ENCODE assay signal across 19 cellular contexts in the genomic region with DNA sequence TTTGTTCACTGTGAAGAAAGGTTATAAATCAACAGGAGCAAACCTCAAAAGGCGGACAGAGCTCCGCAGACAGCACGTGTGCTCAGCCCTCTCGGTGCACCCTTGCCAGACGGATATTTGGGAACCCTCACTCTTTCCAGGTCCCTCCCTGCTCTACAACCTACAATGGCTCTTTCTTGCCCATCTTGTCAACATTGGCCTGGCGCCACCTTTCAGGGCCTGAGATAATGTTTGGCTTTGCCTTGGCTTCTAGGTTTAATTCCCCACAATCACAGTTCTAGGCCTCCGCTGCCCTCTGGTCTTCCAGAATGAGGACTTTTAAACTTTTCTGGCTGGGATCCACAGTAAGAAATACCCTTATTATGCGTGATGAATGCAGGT. TPM values are rescaled to one million over a fixed set of nuclear protein-coding genes. Genes with fewer than 3 reads are reported as not detected.
DNase-seq lines count a peak whose midpoint lies in the region; ATAC-seq, FAIRE-seq and TF ChIP-seq lines count a peak whose summit lies in the region.
"Had no signal": no experiment of that assay in that cellular context is flagged by ENCODE, and none has a peak within 500 bp of the region (broad histone marks: within the 10 kb centered on the region; RNA-seq: fewer than 3 reads in every experiment).

No MANE protein-coding gene starts in this region.

- FAIRE-seq in HepG2 (lab: Jason Lieb, UNC): no peak
- FAIRE-seq: frontal cortex, G401.6 had no signal

- no peak overlapping the region for H3K4me3 ChIP-seq in right lobe of liver
- H3K4me3 ChIP-seq in HepG2 (replicated peaks in 1 of 3; ENCODE audit: insufficient read depth in 1 of 3, low read depth in 2 of 3, low read length in 3 of 3): no peak overlapping the region
- H3K4me3 ChIP-seq in colonic mucosa: no peak overlapping the region
- H3K4me3 ChIP-seq: SK-N-MC had no signal

- CTCF ChIA-PET in HepG2 (lab: Yijun Ruan, JAX; ENCODE audit: low intra/inter-chr PET ratio, low total read pairs): no interaction called here

- no TSS peak for BruUV-seq in HepG2 (replicated peaks; lab: Mats Ljungman, UMichigan)

- TF ChIP-seq POLR2A in right lobe of liver (IDR thresholded peaks at IDR 0.05): no peak
- TF ChIP-seq POLR2A in HepG2 (IDR thresholded peaks at IDR 0.05; ENCODE audit: insufficient read depth in 1 of 2, low read depth in 2 of 2, low read length in 2 of 2): no peak

- POLR2A ChIA-PET in HepG2 (lab: Yijun Ruan, JAX): no interaction called here

- TF ChIP-seq EP300 in HepG2 (IDR thresholded peaks at IDR 0.05; ENCODE audit: low read depth in 2 of 2, low read length in 2 of 2) (no peak), HepG2 (CRISPR knock-in tag; IDR thresholded peaks at IDR 0.05; ENCODE audit: borderline replicate concordance) (no peak)

- no peak overlapping the region for H2AFZ ChIP-seq in HepG2 (ENCODE audit: low read length)

- no peak overlapping the region for H3K9ac ChIP-seq in HepG2 (ENCODE audit: insufficient read depth, low read depth, low read length)
- no peak overlapping the region for H3K9ac ChIP-seq in colonic mucosa (ENCODE audit: low read depth in 2 of 2, low read length in 2 of 2)

- no peak for TF ChIP-seq RAD21 in HepG2 (CRISPR knock-in tag; IDR thresholded peaks at IDR 0.05)

- H3K27me3 ChIP-seq in right lobe of liver (no peaks in the 10 kb centered on the region), HepG2 (ENCODE audit: control insufficient read depth in 1 of 2, insufficient read depth in 2 of 2, low read length in 2 of 2) (peaks cover 1 to 7% of the 10 kb centered on the region in 2 experiments; a peak in 1 of 5 replicates), colonic mucosa (no peaks in the 10 kb centered on the region)

- H3K27ac ChIP-seq in right lobe of liver (no peak overlapping the region), HepG2 (ENCODE audit: extremely low read length, insufficient read depth, low read length) (no peak overlapping the region), colonic mucosa (no peak overlapping the region)
- H3K27ac ChIP-seq: SK-N-MC had no signal

- H3K9me3 ChIP-seq in right lobe of liver (no peaks in the 10 kb centered on the region), HepG2 (ENCODE audit: low read length) (no peaks in the 10 kb centered on the region), colonic mucosa (no peaks in the 10 kb centered on the region)

- no peak overlapping the region for H3K4me2 ChIP-seq in HepG2 (ENCODE audit: low read depth, low read length)

- in situ Hi-C loops in HepG2 (cut with HindIII; ENCODE audit: extremely low pct_ligation_motif_present, low pct_unique_long_range_greater_than_20kb): no loop called here

- peak; percentile 54 to 82 (median 76) for DNase-seq in right lobe of liver
- DNase-seq in HepG2 (ENCODE audit: low spot score): no peak
- peak; percentile 59 for DNase-seq in colonic mucosa
- peak; percentile 80 for DNase-seq in left lobe of liver (ENCODE audit: low spot score)
- no peak for DNase-seq in stimulated activated naive CD8-positive, alpha-beta T cell treated with anti-CD3 and anti-CD28 coated beads, Interleukin-15, Interleukin-2, amounts not matched to agents 100 U/mL and 50 U/mL, for 24 hours
- no peak for DNase-seq in NCI-H1092 (lab: John Stamatoyannopoulos, UW)
- DNase-seq: activated CD4-positive, CD25-positive, alpha-beta regulatory T cell treated with anti-CD3 and anti-CD28 coated beads, Interleukin-2, amount 50 U/mL, for 72 hours; activated naive CD4-positive, alpha-beta T cell treated with anti-CD3 and anti-CD28 coated beads, Interleukin-2, amount 10 ng/mL, durations not matched to agents 7 days and 5 days; activated T-cell treated with anti-CD3 and anti-CD28 coated beads, Interleukin-2, amount 50 U/mL, for 4 hours; anterior cingulate cortex; DMS 273 treated with DMSO at 0.1 percent for 48 hours; Karpas-422; NCI-H1105 treated with DMSO at 0.1 percent for 48 hours; NCI-H2107 had no signal

- H3K79me2 ChIP-seq in HepG2 (ENCODE audit: insufficient read depth, low read length): no peaks in the 10 kb centered on the region

- ATAC-seq in right lobe of liver (peak; percentile 69 to 84 (median 72)), HepG2 (no peak), left lobe of liver (peak; percentile 81), HG02678 (IDR thresholded peaks at IDR 0.05; ENCODE audit: unreplicated experiment) (no peak), HG03469 (IDR thresholded peaks at IDR 0.05; ENCODE audit: unreplicated experiment) (no peak)
- ATAC-seq in stimulated activated naive CD8-positive, alpha-beta T cell treated with anti-CD3 and anti-CD28 coated beads, Interleukin-15, Interleukin-2, amounts not matched to agents 100 U/mL and 50 U/mL, for 24 hours: no peak
- ATAC-seq: activated T-cell treated with anti-CD3 and anti-CD28 coated beads, Interleukin-2, amount 50 U/mL, for 4 hours had no signal

- intact Hi-C loops in right lobe of liver (cut with DNase I): no loop called here
- intact Hi-C loops in HepG2 (cut with micrococcal nuclease; ENCODE audit: unreplicated experiment): no loop called here
- intact Hi-C loops in colonic mucosa (cut with DNase I): no loop called here

- TF ChIP-seq CTCF in right lobe of liver (IDR thresholded peaks at IDR 0.05) (no peak), HepG2 (CRISPR knock-in tag; IDR thresholded peaks at IDR 0.05) (no peak), colonic mucosa (IDR thresholded peaks at IDR 0.05) (no peak)

- 42% methylated on average over 8 of the region's 8 CpGs for WGBS in right lobe of liver (ENCODE audit: insufficient coverage, low coverage, low lambda C conversion rate, missing lambda C conversion rate)
- WGBS in HepG2 (ENCODE audit: low lambda C conversion rate): 53% methylated on average over 8 of the region's 8 CpGs

- H4K20me1 ChIP-seq in HepG2 (ENCODE audit: insufficient read depth, low read length): no peaks in the 10 kb centered on the region

- H3K4me1 ChIP-seq in right lobe of liver (peaks cover 0 to 25% (median 4%) of the 10 kb centered on the region in 4 donors), HepG2 (ENCODE audit: insufficient read depth, low read length) (no peaks in the 10 kb centered on the region), colonic mucosa (no peaks in the 10 kb centered on the region)

- H3K36me3 ChIP-seq in right lobe of liver (no peaks in the 10 kb centered on the region), HepG2 (replicated peaks in 1 of 2; ENCODE audit: control insufficient read depth in 1 of 2, insufficient read depth in 2 of 2, low read length in 2 of 2) (no peaks in the 10 kb centered on the region), colonic mucosa (no peaks in the 10 kb centered on the region)

TF ChIP-seq in HepG2, 621 proteins besides CTCF, POLR2A, EP300 and RAD21:
- TF ChIP-seq NFE2 (CRISPR knock-in tag; IDR thresholded peaks at IDR 0.05): no peak
- no peak for TF ChIP-seq ZBTB42 (CRISPR knock-in tag; IDR thresholded peaks at IDR 0.05)
- TF ChIP-seq ZNF20 (CRISPR knock-in tag; IDR thresholded peaks at IDR 0.05): no peak
- no peak for TF ChIP-seq NR1H2 (CRISPR knock-in tag; IDR thresholded peaks at IDR 0.05; ENCODE audit: borderline replicate concordance, low read depth)
- no peak for TF ChIP-seq ZNF558 (CRISPR knock-in tag; IDR thresholded peaks at IDR 0.05; ENCODE audit: borderline replicate concordance)

RNA-seq across cellular contexts. Expression of gene THSD4, which starts 21.9 kb away (rescaled TPM):
- total RNA-seq in right lobe of liver (10 to 100 TPM in 4 of 6 experiments, 1 to 10 TPM in 2; 5.2 to 21.8 (median 13.7) TPM), HepG2 (2016; rRNA removed; fragmentation: Illumina TruSeq; extraction: Trizol) (0.07 TPM in 2 replicates), colonic mucosa (10 to 100 TPM; 18.8 to 23.5 TPM), left lobe of liver (19.5 TPM)
- total RNA-seq in HepG2 (2016; cell fraction: cytosol; rRNA removed; fragmentation: Illumina TruSeq; extraction: Trizol; ENCODE audit: low read depth): not detected in 2 replicates
- total RNA-seq in HepG2 (2016; cell fraction: insoluble cytoplasmic fraction; rRNA removed; fragmentation: Illumina TruSeq; extraction: Trizol): 0.04 TPM in 1 of 2 replicates, not detected in the other
- 0.06 and 0.07 TPM in 2 replicates for total RNA-seq in HepG2 (2016; cell fraction: membrane; rRNA removed; fragmentation: Illumina TruSeq; extraction: Trizol)
- total RNA-seq in HepG2 (2016; cell fraction: nucleus; rRNA removed; fragmentation: Illumina TruSeq; extraction: Trizol): 0.16 TPM in 1 of 2 replicates, not detected in the other
- 0.21 and 0.26 TPM in 2 replicates for polyA plus RNA-seq in HepG2 (2011; rRNA removed)
- polyA plus RNA-seq in HepG2 (2011; cell fraction: cytosol; rRNA removed): 0.15 and 0.27 TPM in 2 replicates
- polyA plus RNA-seq in HepG2 (2011; cell fraction: nucleus; rRNA removed): 0.24 and 0.33 TPM in 2 replicates
- polyA plus RNA-seq in HepG2 (2012): 0.24 and 0.53 TPM in 2 replicates
- polyA plus RNA-seq in HepG2 (2016; cell fraction: cytosol; fragmentation: Illumina TruSeq; extraction: Trizol; ENCODE audit: low read depth): 0.03 TPM in 1 of 2 replicates, not detected in the other
- polyA plus RNA-seq in HepG2 (2016; cell fraction: insoluble cytoplasmic fraction; fragmentation: Illumina TruSeq; extraction: Trizol; ENCODE audit: low read depth): not detected in 2 replicates
- 0.03 and 0.12 TPM in 2 replicates for polyA plus RNA-seq in HepG2 (2016; cell fraction: membrane; fragmentation: Illumina TruSeq; extraction: Trizol; ENCODE audit: low read depth)
- 0.15 TPM in 1 of 2 replicates, not detected in the other for polyA plus RNA-seq in HepG2 (2016; cell fraction: nucleus; fragmentation: Illumina TruSeq; extraction: Trizol; ENCODE audit: insufficient read depth, low read depth)
- polyA minus RNA-seq in HepG2 (2011; rRNA and poly(A)+ RNA removed; ENCODE audit: low replicate concordance): 0.06 and 7.6 TPM in 2 replicates
- 0.10 and 0.26 TPM in 2 replicates for polyA minus RNA-seq in HepG2 (2011; cell fraction: cytosol; rRNA and poly(A)+ RNA removed)
- 0.12 and 0.26 TPM in 2 replicates for polyA minus RNA-seq in HepG2 (2011; cell fraction: nucleus; rRNA and poly(A)+ RNA removed)

Comparison
In these comparisons a context has a peak if more than half of its experiments do, and no peak if none do; other contexts are left out.
1. ATAC-seq: peak in right lobe of liver (4 of 4) and left lobe of liver (single experiment); none in HepG2 (single experiment), stimulated activated naive CD8-positive, alpha-beta T cell treated with anti-CD3 and anti-CD28 coated beads, Interleukin-15, Interleukin-2, amounts not matched to agents 100 U/mL and 50 U/mL, for 24 hours (single experiment), HG02678 (single experiment) and HG03469 (single experiment).
2. DNase-seq: peak in right lobe of liver (3 of 3), colonic mucosa (single experiment) and left lobe of liver (single experiment); none in HepG2 (single experiment), stimulated activated naive CD8-positive, alpha-beta T cell treated with anti-CD3 and anti-CD28 coated beads, Interleukin-15, Interleukin-2, amounts not matched to agents 100 U/mL and 50 U/mL, for 24 hours (single experiment) and NCI-H1092 (single experiment).
3. RNA of gene THSD4, which starts 21.9 kb away (total RNA-seq): 18.8 to 23.5 TPM in colonic mucosa, 19.5 TPM in left lobe of liver (single experiment) and 5.2 to 21.8 TPM in right lobe of liver; 0.04 to 0.16 TPM in HepG2; every median in the first group is over 4 times any median in the second.